25 cellular contexts compared by ENCODE assay signal in genomic region chr1:171867231-171867630, GRCh38. TPM values are rescaled to one million over a fixed set of nuclear protein-coding genes. Genes with fewer than 3 reads are reported as not detected.
DNase-seq lines count a peak whose midpoint lies in the region; TF ChIP-seq lines count a peak whose summit lies in the region.
"Had no signal": no experiment of that assay in that cellular context is flagged by ENCODE, and none has a peak within 500 bp of the region (broad histone marks: within the 10 kb centered on the region; RNA-seq: fewer than 3 reads in every experiment).

No MANE protein-coding gene starts in this region.

- H3K4me3 Mint-ChIP-seq in mesothelial cell of epicardium = no peak overlapping the region
- H3K4me3 Mint-ChIP-seq: CD14-positive monocyte; CD4-positive, alpha-beta memory T cell; CD4-positive, CD25-positive, alpha-beta regulatory T cell had no signal

- H3K9ac ChIP-seq in KMS-11 = no peak overlapping the region
- H3K9ac ChIP-seq: BLaER1 had no signal

- no peak overlapping the region for H3K27ac ChIP-seq in KMS-11
- H3K27ac ChIP-seq: 22Rv1, A549, BLaER1 had no signal

- peak overlapping the region; percentile 14 for H3K27ac Mint-ChIP-seq in mesothelial cell of epicardium
- H3K27ac Mint-ChIP-seq: CD14-positive monocyte; CD4-positive, alpha-beta memory T cell; CD4-positive, CD25-positive, alpha-beta regulatory T cell had no signal

- H3K9me3 Mint-ChIP-seq in mesothelial cell of epicardium = no peaks in the 10 kb centered on the region
- H3K9me3 Mint-ChIP-seq: CD14-positive monocyte; CD4-positive, alpha-beta memory T cell had no signal

- peak overlapping the region; percentile 36; the same call in 1 of the 2 replicates for H3K4me2 ChIP-seq in KMS-11
- H3K4me2 ChIP-seq: A549, BLaER1 had no signal

- H3K4me3 ChIP-seq in KMS-11 (IDR thresholded peaks at IDR 0.05; ENCODE audit: insufficient read depth, low read depth, low read length) = no peak overlapping the region
- H3K4me3 ChIP-seq: A549, BLaER1, GM12878 had no signal

- peaks cover 7% of the 10 kb centered on the region; the same call in 1 of the 2 replicates for H3K27me3 ChIP-seq in KMS-11 (ENCODE audit: insufficient read depth, low read depth)
- H3K27me3 ChIP-seq: BE2C, BLaER1 had no signal

- H3K4me1 ChIP-seq in KMS-11 (ENCODE audit: low read depth, poor library complexity, severe bottlenecking) = peaks cover 48% of the 10 kb centered on the region
- H3K4me1 ChIP-seq: A549, BE2C, BLaER1, Caco-2 had no signal

- H2AFZ ChIP-seq in KMS-11 (ENCODE audit: low read depth) = no peak overlapping the region

- no peaks in the 10 kb centered on the region for H3K36me3 Mint-ChIP-seq in mesothelial cell of epicardium
- H3K36me3 Mint-ChIP-seq: CD14-positive monocyte; CD4-positive, alpha-beta memory T cell; CD4-positive, CD25-positive, alpha-beta regulatory T cell had no signal

- peaks cover 3% of the 10 kb centered on the region for H3K27me3 Mint-ChIP-seq in mesothelial cell of epicardium (ENCODE audit: low read depth)

- no peaks in the 10 kb centered on the region for H3K36me3 ChIP-seq in KMS-11 (ENCODE audit: insufficient read depth)
- H3K36me3 ChIP-seq: BE2C, BLaER1 had no signal

- H3K4me1 Mint-ChIP-seq in mesothelial cell of epicardium = peaks cover 18% of the 10 kb centered on the region
- H3K4me1 Mint-ChIP-seq: CD4-positive, alpha-beta memory T cell; CD4-positive, CD25-positive, alpha-beta regulatory T cell had no signal

- DNase-seq in glomerular visceral epithelial cell (ENCODE audit: extremely low spot score) = peak; percentile 63
- peak; percentile 54 for DNase-seq in kidney tubule cell (ENCODE audit: low spot score)
- DNase-seq in mesothelial cell of epicardium (ENCODE audit: low spot score in 2 of 2, unreplicated experiment in 2 of 2) = no peak
- DNase-seq in hippocampal formation (lab: John Stamatoyannopoulos, UW) = no peak
- DNase-seq in DMS 273 (lab: John Stamatoyannopoulos, UW; ENCODE audit: unreplicated experiment) = no peak
- no peak for DNase-seq in NCI-H1930 (lab: John Stamatoyannopoulos, UW)
- DNase-seq: BE2C; C1 segment of cervical spinal cord; Caco-2; Calu3; CD4-positive, alpha-beta memory T cell; CD4-positive, CD25-positive, alpha-beta regulatory T cell; DMS 273 treated with DMSO at 0.1 percent for 48 hours; DMS153; DMS53; DMS79; DND-41; EL; GDM1 had no signal

- no peak for TF ChIP-seq CTCF in KMS-11 (conservative IDR thresholded peaks at IDR 0.05; ENCODE audit: low read depth, low read length)
- no peak for TF ChIP-seq CTCF in mesothelial cell of epicardium (IDR thresholded peaks at IDR 0.05; ENCODE audit: unreplicated experiment)

- no peaks in the 10 kb centered on the region for H4K20me1 ChIP-seq in KMS-11 (ENCODE audit: insufficient read depth)
- H4K20me1 ChIP-seq: BLaER1 had no signal

- no peaks in the 10 kb centered on the region for H3K79me2 ChIP-seq in KMS-11 (ENCODE audit: insufficient read depth, low read depth)

RNA-seq across cellular contexts. Expression of gene DNM3, which starts 25.9 kb away (rescaled TPM):
- 4.7 to 5.0 TPM (median 4.9 TPM) in 3 replicates for total RNA-seq in mesothelial cell of epicardium

Comparison
In these comparisons a context has a peak if more than half of its experiments do, and no peak if none do; other contexts are left out.
1. DNase-seq: peak in glomerular visceral epithelial cell (single experiment) and kidney tubule cell (single experiment); none in mesothelial cell of epicardium (0 of 2), hippocampal formation (0 of 2), DMS 273 (single experiment) and NCI-H1930 (0 of 2).